In the genomic region with DNA sequence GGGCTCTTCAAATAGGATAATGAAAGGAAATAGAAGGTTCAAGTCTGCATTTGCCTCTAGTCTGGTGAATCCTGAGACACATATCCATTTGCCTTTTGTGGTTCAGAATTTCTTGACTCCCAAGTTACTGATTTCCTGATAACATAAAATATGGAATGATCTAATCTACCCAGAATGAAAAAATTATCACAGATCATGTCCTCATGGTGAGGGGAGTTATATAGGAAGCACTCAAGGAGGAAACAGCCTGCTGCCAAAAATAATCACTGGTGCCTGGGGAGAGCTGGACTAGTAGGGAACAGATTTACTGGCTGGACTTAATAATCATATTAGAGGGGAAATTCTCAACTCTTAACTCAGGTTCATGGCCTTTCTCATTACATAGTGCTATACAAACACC, we compare ENCODE assay signal across 15 cellular contexts.
A peak's percentile ranks its signal among the peaks of the same experiment; 100 is the strongest.
DNase-seq lines count a peak whose midpoint lies in the region; ATAC-seq, FAIRE-seq and TF ChIP-seq lines count a peak whose summit lies in the region.
"Had no signal": no experiment of that assay in that cellular context is flagged by ENCODE, and none has a peak within 500 bp of the region (broad histone marks: within the 10 kb centered on the region; RNA-seq: fewer than 3 reads in every experiment).

No MANE protein-coding gene starts in this region.

- H3K4me1 Mint-ChIP-seq in T-cell: peaks cover 78 to 88% (median 84%) of the 10 kb centered on the region in 3 donors

- POLR2A ChIA-PET in T-cell (lab: Charles Lee): interaction anchor here (0.6 to 1.1 kb wide), 3 partner anchors 8 to 56 kb away, joined by 3 to 4 read pairs (median 3); no protein-coding TSS in a partner anchor

- no peaks in the 10 kb centered on the region for H3K36me3 ChIP-seq in ACC112 (ENCODE audit: insufficient read depth, low read length)
- no peaks in the 10 kb centered on the region for H3K36me3 ChIP-seq in keratinocyte (ENCODE audit: control insufficient read depth in 2 of 2, extremely low read depth in 1 of 2, insufficient read depth in 2 of 2, low read length in 2 of 2)

- H3K9me3 Mint-ChIP-seq in T-cell: no peaks in the 10 kb centered on the region
- H3K9me3 Mint-ChIP-seq: activated T-cell treated with anti-CD3 and anti-CD28 coated beads, Interleukin-2, amount 50 U/mL, for 72 hours; WTC11 had no signal

- peak overlapping the region; percentile 31 for H3K27ac ChIP-seq in ACC112 (ENCODE audit: low read depth, low read length)
- peak overlapping the region; percentile 37 for H3K27ac ChIP-seq in keratinocyte (ENCODE audit: control insufficient read depth, insufficient read depth, low read length)

- H3K36me3 Mint-ChIP-seq in T-cell: no peaks in the 10 kb centered on the region
- H3K36me3 Mint-ChIP-seq: WTC11 had no signal

- peak; percentile 53 for DNase-seq in Daoy (ENCODE audit: low read depth)
- DNase-seq in T-cell: no peak
- DNase-seq in keratinocyte (ENCODE audit: low read depth, low spot score): no peak
- DNase-seq in stimulated activated CD4-positive, alpha-beta T cell treated with anti-CD3 and anti-CD28 coated beads, Interleukin-4, amount 100 ng/mL, for 4 hours: no peak
- no peak for DNase-seq in occipital lobe (lab: John Stamatoyannopoulos, UW)
- no peak for DNase-seq in NCI-H146 (lab: John Stamatoyannopoulos, UW)
- DNase-seq: activated T-cell treated with anti-CD3 and anti-CD28 coated beads, Interleukin-2, amount 50 U/mL, for 72 hours; C1 segment of cervical spinal cord; NCI-H1694; NCI-H526; SIG-M5 had no signal

- CTCF ChIA-PET in T-cell (lab: Charles Lee): interaction anchor here (0.6 to 1.2 kb wide), 7 partner anchors 10 to 578 kb away, joined by 3 to 4 read pairs (median 3); partner anchors contain the start of gene DNAH7 (in 1 of the 2)

- no peak overlapping the region for H3K9ac ChIP-seq in keratinocyte (ENCODE audit: control insufficient read depth, extremely low read depth, insufficient read depth, low read length)

- peak overlapping the region; percentile 87 to 91 for H3K27ac Mint-ChIP-seq in T-cell
- H3K27ac Mint-ChIP-seq: WTC11 had no signal

- H3K27me3 ChIP-seq in ACC112 (ENCODE audit: insufficient read depth, low read length): no peaks in the 10 kb centered on the region
- H3K27me3 ChIP-seq in keratinocyte (ENCODE audit: control insufficient read depth, extremely low read depth, insufficient read depth, low read length): no peaks in the 10 kb centered on the region

- peak overlapping the region; percentile 34 for H3K4me2 ChIP-seq in keratinocyte (ENCODE audit: control insufficient read depth, extremely low read depth, insufficient read depth, low read depth, low read length)

- H3K4me3 ChIP-seq in ACC112 (ENCODE audit: low read depth, low read length): no peak overlapping the region
- no peak overlapping the region for H3K4me3 ChIP-seq in keratinocyte (ENCODE audit: control insufficient read depth in 2 of 3, extremely low read depth in 1 of 3, insufficient read depth in 2 of 3, low read depth in 1 of 3, low read length in 3 of 3)
- H3K4me3 ChIP-seq: lung had no signal

- dilution Hi-C loops in keratinocyte (cut with MboI; ENCODE audit: extremely low pct_ligation_motif_present, low sequenced_read_pairs): no loop called here

- H3K4me1 ChIP-seq in ACC112 (ENCODE audit: control insufficient read depth, insufficient read depth, low read length, unreplicated experiment) (peaks cover 35% of the 10 kb centered on the region), keratinocyte (ENCODE audit: control insufficient read depth, extremely low read depth, insufficient read depth, low read length) (peaks cover 51% of the 10 kb centered on the region)

- H2AFZ ChIP-seq in ACC112 (ENCODE audit: low read length, unreplicated experiment) (peak overlapping the region; percentile 40), keratinocyte (ENCODE audit: control insufficient read depth, low read length) (peak overlapping the region; percentile 59)

- no peaks in the 10 kb centered on the region for H3K9me3 ChIP-seq in keratinocyte (ENCODE audit: control insufficient read depth, low read depth, low read length)

- no peaks in the 10 kb centered on the region for H4K20me1 ChIP-seq in keratinocyte (ENCODE audit: control insufficient read depth, extremely low read depth, insufficient read depth, low read length)

- ATAC-seq in T-cell (replicated peaks in 1 of 4) (no peak), HG03457 (IDR thresholded peaks at IDR 0.05; ENCODE audit: unreplicated experiment) (no peak)
- ATAC-seq: activated T-cell treated with anti-CD3 and anti-CD28 coated beads, Interleukin-2, amount 50 U/mL, for 72 hours; WTC11 had no signal

- H3K9me1 ChIP-seq in keratinocyte (ENCODE audit: control insufficient read depth, extremely low read depth, insufficient read depth, low read length): no peaks in the 10 kb centered on the region

- H3K79me2 ChIP-seq in ACC112 (ENCODE audit: control insufficient read depth, insufficient read depth, low read length, unreplicated experiment) (no peaks in the 10 kb centered on the region), keratinocyte (ENCODE audit: control insufficient read depth, insufficient read depth, low read length) (no peaks in the 10 kb centered on the region)

- H3K27me3 Mint-ChIP-seq in T-cell: no peaks in the 10 kb centered on the region

- peak; percentile 83 for FAIRE-seq in keratinocyte (lab: Jason Lieb, UNC)

- TF ChIP-seq CTCF in keratinocyte (optimal IDR thresholded peaks at IDR 0.05 in 1 of 3, IDR thresholded peaks at IDR 0.05 in 1 of 3, conservative IDR thresholded peaks at IDR 0.05 in 1 of 3; ENCODE audit: extremely low read depth in 1 of 3, insufficient read depth in 2 of 3, low read length in 3 of 3): no peak

- peak overlapping the region in 1 of 3 donors; percentile 75 for H3K4me3 Mint-ChIP-seq in T-cell
- H3K4me3 Mint-ChIP-seq: WTC11 had no signal
